ENCODE assay signal across 19 cellular contexts in genomic region chr15:70617076-70617910, GRCh38.
DNase-seq lines count a peak whose midpoint lies in the region; ATAC-seq and TF ChIP-seq lines count a peak whose summit lies in the region.
"Had no signal": no experiment of that assay in that cellular context is flagged by ENCODE, and none has a peak within 500 bp of the region (broad histone marks: within the 10 kb centered on the region; RNA-seq: fewer than 3 reads in every experiment).

No MANE protein-coding gene starts in this region.

- H2AFZ ChIP-seq in mammary epithelial cell (ENCODE audit: low read depth, low read length) = no peak overlapping the region
- H2AFZ ChIP-seq: PC-9 had no signal

- H3K36me3 ChIP-seq in cardiac muscle cell (no peaks in the 10 kb centered on the region), mammary epithelial cell (ENCODE audit: insufficient read depth, low read length) (no peaks in the 10 kb centered on the region)
- H3K36me3 ChIP-seq: neutrophil, vagina had no signal

- H4K20me1 ChIP-seq in mammary epithelial cell (ENCODE audit: insufficient read depth, low read length) = no peaks in the 10 kb centered on the region

- no peaks in the 10 kb centered on the region for H3K9me3 ChIP-seq in cardiac muscle cell (ENCODE audit: low read depth)
- H3K9me3 ChIP-seq in right cardiac atrium (ENCODE audit: control insufficient read depth, low read length) = no peaks in the 10 kb centered on the region
- no peaks in the 10 kb centered on the region for H3K9me3 ChIP-seq in T-helper 17 cell (ENCODE audit: control insufficient read depth, low read length, poor library complexity, severe bottlenecking)
- H3K9me3 ChIP-seq in mammary epithelial cell (replicated peaks; ENCODE audit: insufficient read depth, low read length) = no peaks in the 10 kb centered on the region
- H3K9me3 ChIP-seq: neutrophil, vagina had no signal

- H3K27me3 ChIP-seq in cardiac muscle cell (no peaks in the 10 kb centered on the region), right cardiac atrium (ENCODE audit: control insufficient read depth, insufficient read depth) (no peaks in the 10 kb centered on the region), mammary epithelial cell (ENCODE audit: insufficient read depth, low read length) (no peaks in the 10 kb centered on the region)
- H3K27me3 ChIP-seq: neutrophil, vagina had no signal

- no TSS peak for BruUV-seq in mammary epithelial cell (replicated peaks; lab: Mats Ljungman, UMichigan)

- intact Hi-C loops in right cardiac atrium (cut with DNase I) = no loop called here
- intact Hi-C loops in mammary epithelial cell (cut with micrococcal nuclease) = no loop called here

- H3K27me3 Mint-ChIP-seq in T-helper 17 cell = peaks cover 32% of the 10 kb centered on the region

- H3K4me2 ChIP-seq in mammary epithelial cell (ENCODE audit: insufficient read depth, low read depth, low read length) = no peak overlapping the region
- H3K4me2 ChIP-seq: PC-9 had no signal

- H3K79me2 ChIP-seq in mammary epithelial cell (ENCODE audit: insufficient read depth, low read length) = no peaks in the 10 kb centered on the region

- WGBS in right cardiac atrium = 80% methylated on average over 4 of the region's 4 CpGs
- WGBS in mammary epithelial cell (ENCODE audit: low coverage, missing lambda C conversion rate) = 73% methylated on average over 4 of the region's 4 CpGs

- H3K4me3 Mint-ChIP-seq in T-helper 17 cell = no peak overlapping the region
- H3K4me3 Mint-ChIP-seq: activated CD4-positive, alpha-beta T cell treated with anti-CD3 and anti-CD28 coated beads for 36 hours; stimulated activated effector memory CD8-positive, alpha-beta T cell treated with anti-CD3 and anti-CD28 coated beads, Interleukin-12 subunit alpha, Interleukin-12 subunit beta, amount 100 ng/mL, for 72 hours had no signal

- CTCF ChIA-PET in mammary epithelial cell (lab: Charles Lee; ENCODE audit: low non-redundant PET) = no interaction called here

- in situ Hi-C loops in mammary epithelial cell (cut with MboI; ENCODE audit: low sequenced_read_pairs in 2 of 2) = no loop called here

- H3K27ac ChIP-seq in cardiac muscle cell (peak overlapping the region; percentile 86), right cardiac atrium (ENCODE audit: low read length) (no peak overlapping the region), mammary epithelial cell (ENCODE audit: insufficient read depth, low read depth, low read length) (no peak overlapping the region)
- H3K27ac ChIP-seq: neutrophil, PC-9, vagina had no signal

- TF ChIP-seq CTCF in cardiac muscle cell (IDR thresholded peaks at IDR 0.05; ENCODE audit: low read depth, low read length) (no peak), fibroblast of the aortic adventitia (IDR thresholded peaks at IDR 0.05; ENCODE audit: insufficient read depth, low read length) (no peak), mammary epithelial cell (conservative IDR thresholded peaks at IDR 0.05 in 1 of 2, IDR thresholded peaks at IDR 0.05 in 1 of 2; ENCODE audit: extremely low read depth in 1 of 2, insufficient read depth in 1 of 2, low read depth in 1 of 2, low read length in 2 of 2) (no peak)

- peaks cover 11% of the 10 kb centered on the region for H3K4me1 ChIP-seq in cardiac muscle cell (ENCODE audit: low read depth)
- H3K4me1 ChIP-seq in right cardiac atrium (ENCODE audit: control insufficient read depth, insufficient read depth, low read length) = no peaks in the 10 kb centered on the region
- no peaks in the 10 kb centered on the region for H3K4me1 ChIP-seq in mammary epithelial cell (ENCODE audit: insufficient read depth, low read length)
- H3K4me1 ChIP-seq: vagina had no signal

- DNase-seq in cardiac muscle cell (ENCODE audit: low read depth in 1 of 2, low spot score in 1 of 2) (peak; percentile 37 to 59), right cardiac atrium (no peak), NCI-H510A treated with DMSO at 0.1 percent for 48 hours (lab: John Stamatoyannopoulos, UW) (peak; percentile 68), fibroblast of the aortic adventitia (ENCODE audit: low read depth) (peak; percentile 58), NCI-H82 treated with DMSO at 0.1 percent for 48 hours (lab: John Stamatoyannopoulos, UW; ENCODE audit: unreplicated experiment) (no peak), T-helper 17 cell (no peak), amniotic stem cell (lab: John Stamatoyannopoulos, UW) (no peak), mammary epithelial cell (no peak)
- DNase-seq: activated CD4-positive, alpha-beta T cell treated with anti-CD3 and anti-CD28 coated beads for 36 hours; AML-193; foreskin melanocyte; HCEC 1CT; midbrain; NCI-H2081 had no signal

- H3K4me1 Mint-ChIP-seq in T-helper 17 cell = no peaks in the 10 kb centered on the region
- H3K4me1 Mint-ChIP-seq: activated CD4-positive, alpha-beta T cell treated with anti-CD3 and anti-CD28 coated beads for 36 hours; stimulated activated effector memory CD8-positive, alpha-beta T cell treated with anti-CD3 and anti-CD28 coated beads, Interleukin-12 subunit alpha, Interleukin-12 subunit beta, amount 100 ng/mL, for 72 hours had no signal

- H3K9ac ChIP-seq in mammary epithelial cell (ENCODE audit: insufficient read depth, low read length) = no peak overlapping the region

- no peaks in the 10 kb centered on the region for H3K36me3 Mint-ChIP-seq in T-helper 17 cell (ENCODE audit: low read depth)
- H3K36me3 Mint-ChIP-seq: activated naive CD4-positive, alpha-beta T cell treated with anti-CD3 and anti-CD28 coated beads, Interleukin-2, amount 50 U/mL, for 72 hours; stimulated activated effector memory CD8-positive, alpha-beta T cell treated with anti-CD3 and anti-CD28 coated beads, Interleukin-12 subunit alpha, Interleukin-12 subunit beta, amount 100 ng/mL, for 72 hours had no signal

- dilution Hi-C loops in mammary epithelial cell (cut with HindIII; ENCODE audit: low sequenced_read_pairs) = no loop called here

- ATAC-seq in right cardiac atrium = no peak
- no peak for ATAC-seq in T-helper 17 cell
- ATAC-seq: stimulated activated effector memory CD8-positive, alpha-beta T cell treated with anti-CD3 and anti-CD28 coated beads, Interleukin-12 subunit alpha, Interleukin-12 subunit beta, amount 100 ng/mL, for 72 hours had no signal

- no peak overlapping the region for H3K27ac Mint-ChIP-seq in T-helper 17 cell
- H3K27ac Mint-ChIP-seq: activated CD4-positive, alpha-beta T cell treated with anti-CD3 and anti-CD28 coated beads for 36 hours; activated naive CD4-positive, alpha-beta T cell treated with anti-CD3 and anti-CD28 coated beads, Interleukin-2, amount 50 U/mL, for 72 hours; stimulated activated effector memory CD8-positive, alpha-beta T cell treated with anti-CD3 and anti-CD28 coated beads, Interleukin-12 subunit alpha, Interleukin-12 subunit beta, amount 100 ng/mL, for 72 hours had no signal

- H3K4me3 ChIP-seq in cardiac muscle cell = no peak overlapping the region
- no peak overlapping the region for H3K4me3 ChIP-seq in right cardiac atrium (ENCODE audit: low read length)
- no peak overlapping the region for H3K4me3 ChIP-seq in fibroblast of the aortic adventitia (ENCODE audit: low read depth, low read length)
- no peak overlapping the region for H3K4me3 ChIP-seq in mammary epithelial cell (replicated peaks in 1 of 3; ENCODE audit: insufficient read depth in 1 of 3, low read depth in 2 of 3, low read length in 3 of 3)
- H3K4me3 ChIP-seq: PC-9, vagina had no signal

Comparison
In these comparisons a context has a peak if more than half of its experiments do, and no peak if none do; other contexts are left out.
1. DNase-seq: peak in cardiac muscle cell (2 of 2), NCI-H510A treated with DMSO at 0.1 percent for 48 hours (single experiment) and fibroblast of the aortic adventitia (single experiment); none in right cardiac atrium (0 of 3), NCI-H82 treated with DMSO at 0.1 percent for 48 hours (single experiment), T-helper 17 cell (0 of 3), amniotic stem cell (single experiment) and mammary epithelial cell (single experiment).